13 cellular contexts compared by ENCODE assay signal in genomic region chr14:67423424-67423823, GRCh38.
"Had no signal": no experiment of that assay in that cellular context is flagged by ENCODE, and none has a peak within 500 bp of the region (broad histone marks: within the 10 kb centered on the region; RNA-seq: fewer than 3 reads in every experiment).

No MANE protein-coding gene starts in this region.

- H3K27ac ChIP-seq: coronary artery, heart left ventricle, right atrium auricular region, tibial nerve had no signal

- DNase-seq: activated CD4-positive, alpha-beta T cell treated with anti-CD3 and anti-CD28 coated beads for 48 hours; activated naive CD4-positive, alpha-beta T cell treated with anti-CD3 and anti-CD28 coated beads, Interleukin-2, amount 10 ng/mL, durations not matched to agents 7 days and 5 days; effector CD8-positive, alpha-beta T cell; foreskin melanocyte; heart left ventricle; mammary epithelial cell; naive thymus-derived CD4-positive, alpha-beta T cell; small intestine had no signal

- ATAC-seq: heart left ventricle; left lobe of liver; naive thymus-derived CD4-positive, alpha-beta T cell; stimulated activated memory B cell treated with anti-CD40 and anti-IgM and Interleukin-4, amounts not matched to agents 10 μg/mL and 1 μg/mL and 100 μg/mL, for 72 hours had no signal
